Comparison of ENCODE assay signal across 22 cellular contexts in the genomic region with DNA sequence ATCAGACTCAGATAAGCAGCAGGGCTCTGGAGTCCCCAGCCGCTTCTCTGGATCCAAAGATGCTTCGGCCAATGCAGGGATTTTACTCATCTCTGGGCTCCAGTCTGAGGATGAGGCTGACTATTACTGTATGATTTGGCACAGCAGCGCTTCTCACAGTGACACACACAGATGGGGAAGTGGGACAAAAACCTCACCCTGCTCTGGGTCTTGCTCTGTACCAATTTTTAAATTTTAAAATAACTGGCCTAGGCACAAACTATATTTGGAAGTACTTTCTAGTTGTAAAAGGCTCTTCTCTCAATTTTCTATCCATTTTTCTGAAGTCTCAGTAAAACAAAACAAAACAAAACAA.
DNase-seq lines count a peak whose midpoint lies in the region; ATAC-seq, FAIRE-seq and TF ChIP-seq lines count a peak whose summit lies in the region.
"Had no signal": no experiment of that assay in that cellular context is flagged by ENCODE, and none has a peak within 500 bp of the region (broad histone marks: within the 10 kb centered on the region; RNA-seq: fewer than 3 reads in every experiment).

No MANE protein-coding gene starts in this region.

- peaks cover 81 to 90% (median 85%) of the 10 kb centered on the region in 3 donors for H3K4me1 Mint-ChIP-seq in naive B cell
- H3K4me1 Mint-ChIP-seq: CD8-positive, alpha-beta memory T cell had no signal

- no peaks in the 10 kb centered on the region for H3K27me3 Mint-ChIP-seq in naive B cell

- POLR2A ChIA-PET in OCI-LY7 (lab: Charles Lee), result interaction anchor here (1.7 to 5.6 kb wide), 3 partner anchors 19 to 54 kb away, joined by 7 to 40 read pairs (median 12); no protein-coding TSS in a partner anchor

- peak overlapping the region; percentile 8; the same call in 1 of the 2 replicates for H2AFZ ChIP-seq in OCI-LY7 (ENCODE audit: low read length)
- H2AFZ ChIP-seq in osteoblast (ENCODE audit: low read length), result no peak overlapping the region

- no peaks in the 10 kb centered on the region for H3K9me3 Mint-ChIP-seq in naive B cell
- H3K9me3 Mint-ChIP-seq: CD8-positive, alpha-beta memory T cell; T-cell had no signal

- H3K9ac ChIP-seq in BLaER1, result peak overlapping the region; percentile 2; the same call in 1 of the 2 replicates

- peak overlapping the region in 5 of 6 donors; percentile 10 to 94 (median 81) for H3K27ac Mint-ChIP-seq in naive B cell
- H3K27ac Mint-ChIP-seq: T-cell had no signal

- H3K4me3 Mint-ChIP-seq in naive B cell, result peak overlapping the region in 7 of 8 donors; percentile 16 to 86 (median 77)
- H3K4me3 Mint-ChIP-seq: CD14-positive monocyte; CD8-positive, alpha-beta memory T cell; T-cell had no signal

- TF ChIP-seq POLR2A in GM12891 (IDR thresholded peaks at IDR 0.05; ENCODE audit: low read depth, low read length), result no peak

- FAIRE-seq in GM12891 (lab: Jason Lieb, UNC), result no peak
- FAIRE-seq: A549 had no signal

- H3K36me3 ChIP-seq in BLaER1 (no peaks in the 10 kb centered on the region), OCI-LY7 (ENCODE audit: insufficient read depth, low read length) (no peaks in the 10 kb centered on the region), osteoblast (ENCODE audit: insufficient read depth, low read length) (no peaks in the 10 kb centered on the region)
- H3K36me3 ChIP-seq: SJSA1 had no signal

- H3K4me2 ChIP-seq in BLaER1 (peak overlapping the region; percentile 67), OCI-LY7 (ENCODE audit: low read length) (peak overlapping the region; percentile 72), osteoblast (ENCODE audit: insufficient read depth, low read length) (no peak overlapping the region)
- H3K4me2 ChIP-seq: A549 had no signal

- CTCF ChIA-PET in OCI-LY7 (lab: Charles Lee; ENCODE audit: unreplicated experiment), result interaction anchor here (0.6 to 1.1 kb wide), 4 partner anchors 18 to 169 kb away, joined by 3 to 5 read pairs (median 3); no protein-coding TSS in a partner anchor

- intact Hi-C loops in OCI-LY7 (cut with micrococcal nuclease; ENCODE audit: unreplicated experiment), result loop anchor here (5.0 kb wide), 1 partner anchor 211 kb away; no protein-coding TSS in a partner anchor

- H3K9me2 ChIP-seq in OCI-LY7 (ENCODE audit: insufficient read depth, low read length), result no peaks in the 10 kb centered on the region

- ATAC-seq in naive B cell (ENCODE audit: low read depth in 2 of 2), result peak; percentile 52 to 59
- no peak for ATAC-seq in activated CD4-positive, CD25-positive, alpha-beta regulatory T cell treated with anti-CD3 and anti-CD28 coated beads, Interleukin-2, amount 50 U/mL, for 24 hours
- ATAC-seq: PC-3, Right ventricle myocardium inferior, T-cell had no signal

- no peaks in the 10 kb centered on the region for H3K36me3 Mint-ChIP-seq in naive B cell
- H3K36me3 Mint-ChIP-seq: CD14-positive monocyte; CD8-positive, alpha-beta memory T cell; T-cell had no signal

- TF ChIP-seq CTCF in OCI-LY7 (conservative IDR thresholded peaks at IDR 0.05; ENCODE audit: low read length), result no peak
- TF ChIP-seq CTCF in osteoblast (IDR thresholded peaks at IDR 0.05; ENCODE audit: extremely low read depth, low read depth, low read length), result no peak

- DNase-seq in GM12891 (ENCODE audit: insufficient read length, low spot score) (no peak), OCI-LY7 (ENCODE audit: low spot score) (peak; percentile 56), naive B cell (no peak), activated gamma-delta T cell (lab: John Stamatoyannopoulos, UW) (no peak), osteoblast (ENCODE audit: insufficient read length, low spot score, missing footprints) (no peak)
- DNase-seq: AML-193; CD8-positive, alpha-beta memory T cell; DMS 273 treated with DMSO at 0.1 percent for 48 hours; DMS79; GF-D8; H7; Kasumi-1; NCI-H2029; NCI-H446 treated with DMSO at 0.1 percent for 48 hours; PC-3; T-cell had no signal

- H4K20me1 ChIP-seq in BLaER1 (no peaks in the 10 kb centered on the region), OCI-LY7 (ENCODE audit: insufficient read depth, low read length) (no peaks in the 10 kb centered on the region), osteoblast (ENCODE audit: insufficient read depth, low read length) (no peaks in the 10 kb centered on the region)

- peak overlapping the region; percentile 73 for H3K27ac ChIP-seq in BLaER1
- peak overlapping the region; percentile 73 for H3K27ac ChIP-seq in OCI-LY7 (ENCODE audit: low read depth, low read length, poor library complexity, severe bottlenecking)
- H3K27ac ChIP-seq in osteoblast (ENCODE audit: low read depth, low read length), result no peak overlapping the region
- H3K27ac ChIP-seq: A549, SJSA1 had no signal

- peaks cover 99% of the 10 kb centered on the region for H3K4me1 ChIP-seq in BLaER1
- H3K4me1 ChIP-seq in OCI-LY7 (ENCODE audit: insufficient read depth, low read length, poor library complexity, severe bottlenecking), result peaks cover 88% of the 10 kb centered on the region
- H3K4me1 ChIP-seq in osteoblast (ENCODE audit: insufficient read depth, low read length), result no peaks in the 10 kb centered on the region
- H3K4me1 ChIP-seq: A549, SJSA1 had no signal

- no peak overlapping the region for H3K4me3 ChIP-seq in BLaER1
- H3K4me3 ChIP-seq in OCI-LY7 (ENCODE audit: low read depth, low read length, poor library complexity, severe bottlenecking), result peak overlapping the region; percentile 40
- H3K4me3 ChIP-seq in osteoblast (ENCODE audit: insufficient read depth, low read length), result no peak overlapping the region
- H3K4me3 ChIP-seq: A549, SJSA1 had no signal

- no TSS peak for BruUV-seq in OCI-LY7 (replicated peaks; lab: Mats Ljungman, UMichigan)

- no peaks in the 10 kb centered on the region for H3K9me3 ChIP-seq in BLaER1
- H3K9me3 ChIP-seq in OCI-LY7 (ENCODE audit: low read length), result no peaks in the 10 kb centered on the region
- no peaks in the 10 kb centered on the region for H3K9me3 ChIP-seq in osteoblast (ENCODE audit: low read depth, low read length)
- H3K9me3 ChIP-seq: A549, SJSA1 had no signal

- H3K27me3 ChIP-seq in BLaER1, result no peaks in the 10 kb centered on the region
- H3K27me3 ChIP-seq in osteoblast (ENCODE audit: insufficient read depth, low read length), result peaks cover 11% of the 10 kb centered on the region

- H3K79me2 ChIP-seq in OCI-LY7 (ENCODE audit: insufficient read depth, low read depth, low read length) (no peaks in the 10 kb centered on the region), osteoblast (ENCODE audit: insufficient read depth, low read length) (no peaks in the 10 kb centered on the region)

TF ChIP-seq in GM12891, 5 proteins besides CTCF, POLR2A, EP300 and RAD21:
- no peak for TF ChIP-seq TAF1 (IDR thresholded peaks at IDR 0.05; ENCODE audit: low read depth, low read length)
- peak; percentile 71 for TF ChIP-seq SPI1 (IDR thresholded peaks at IDR 0.05; ENCODE audit: low read depth, low read length)

Comparison
In these comparisons a context has a peak if more than half of its experiments do, and no peak if none do; other contexts are left out.
1. ATAC-seq: peak in naive B cell (2 of 2); none in activated CD4-positive, CD25-positive, alpha-beta regulatory T cell treated with anti-CD3 and anti-CD28 coated beads, Interleukin-2, amount 50 U/mL, for 24 hours (0 of 2).